Comparison of ENCODE assay signal across 16 cellular contexts in the genomic region with DNA sequence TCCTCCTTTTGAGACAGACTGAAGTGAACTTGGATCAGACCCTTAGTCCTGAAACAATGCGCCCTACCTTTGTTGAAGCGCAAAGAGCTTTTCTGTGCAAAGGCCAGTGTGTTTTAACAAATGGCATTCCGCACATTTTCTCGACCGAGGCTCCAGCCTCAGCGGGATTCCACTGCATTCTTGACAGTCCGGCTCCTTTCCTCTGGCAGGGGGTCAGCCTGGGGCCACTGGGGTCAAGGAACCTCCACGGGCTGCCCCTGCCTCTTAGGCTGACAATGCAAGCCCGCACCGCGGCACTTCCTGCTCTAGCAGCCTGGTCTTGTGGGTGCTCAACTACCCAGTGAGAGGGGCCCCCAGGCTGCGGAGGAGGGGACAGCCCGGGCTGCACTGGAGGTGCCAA. TPM values are rescaled to one million over a fixed set of nuclear protein-coding genes. Genes with fewer than 3 reads are reported as not detected.
A peak's percentile ranks its signal among the peaks of the same experiment; 100 is the strongest.
DNase-seq lines count a peak whose midpoint lies in the region; ATAC-seq and TF ChIP-seq lines count a peak whose summit lies in the region.
"Had no signal": no experiment of that assay in that cellular context is flagged by ENCODE, and none has a peak within 500 bp of the region (broad histone marks: within the 10 kb centered on the region; RNA-seq: fewer than 3 reads in every experiment).

No MANE protein-coding gene starts in this region.

- ATAC-seq in GM19463 (IDR thresholded peaks at IDR 0.05; ENCODE audit: unreplicated experiment) = no peak

- H3K27me3 Mint-ChIP-seq in progenitor cell of endocrine pancreas = no peaks in the 10 kb centered on the region
- H3K27me3 Mint-ChIP-seq: central memory CD8-positive, alpha-beta T cell had no signal

- peaks cover 22% of the 10 kb centered on the region for H3K4me1 Mint-ChIP-seq in progenitor cell of endocrine pancreas (ENCODE audit: low read depth)
- H3K4me1 Mint-ChIP-seq: central memory CD8-positive, alpha-beta T cell had no signal

- DNase-seq in H7 (peak; percentile 91), astrocyte of the hippocampus (ENCODE audit: low read depth, low spot score) (peak; percentile 84), islet precursor cell (peak; percentile 93), progenitor cell of endocrine pancreas (ENCODE audit: low spot score, unreplicated experiment) (peak; percentile 53), NCI-H345 treated with DMSO at 0.1 percent for 48 hours (lab: John Stamatoyannopoulos, UW; ENCODE audit: unreplicated experiment) (no peak)
- no peak for DNase-seq in effector memory CD4-positive, alpha-beta T cell
- no peak for DNase-seq in effector CD4-positive, alpha-beta T cell
- DNase-seq: activated naive CD4-positive, alpha-beta T cell treated with anti-CD3 and anti-CD28 coated beads, Interleukin-2, amount 50 U/mL, for 16 hours; NCI-H526 treated with DMSO at 0.1 percent for 48 hours had no signal

- H3K27ac Mint-ChIP-seq in progenitor cell of endocrine pancreas = peak overlapping the region; percentile 87

- TF ChIP-seq CTCF in progenitor cell of endocrine pancreas (IDR thresholded peaks at IDR 0.05; ENCODE audit: unreplicated experiment) = no peak

- H3K4me3 Mint-ChIP-seq in progenitor cell of endocrine pancreas (ENCODE audit: low read depth) = no peak overlapping the region
- H3K4me3 Mint-ChIP-seq: central memory CD8-positive, alpha-beta T cell had no signal

- no peaks in the 10 kb centered on the region for H3K36me3 Mint-ChIP-seq in progenitor cell of endocrine pancreas (ENCODE audit: insufficient read depth)

- no peaks in the 10 kb centered on the region for H3K9me3 ChIP-seq in effector memory CD4-positive, alpha-beta T cell (ENCODE audit: control insufficient read depth, low read length)
- H3K9me3 ChIP-seq: neutrophil had no signal

- no peak overlapping the region for H3K4me3 ChIP-seq in H7 (ENCODE audit: insufficient read depth, low read depth, low read length)
- H3K4me3 ChIP-seq in effector memory CD4-positive, alpha-beta T cell (ENCODE audit: insufficient read depth, low read depth, low read length, poor library complexity, severe bottlenecking) = no peak overlapping the region
- H3K4me3 ChIP-seq: lung, PC-9 had no signal

- H3K27ac ChIP-seq in effector memory CD4-positive, alpha-beta T cell (ENCODE audit: insufficient read depth, low read length, poor library complexity, severe bottlenecking) = no peak overlapping the region
- H3K27ac ChIP-seq: neutrophil, PC-9 had no signal

- no peaks in the 10 kb centered on the region for H3K4me1 ChIP-seq in effector memory CD4-positive, alpha-beta T cell (ENCODE audit: control insufficient read depth, insufficient read depth, low read length, poor library complexity, severe bottlenecking)

- no peaks in the 10 kb centered on the region for H3K27me3 ChIP-seq in H7 (ENCODE audit: control insufficient read depth, insufficient read depth, low read length)
- H3K27me3 ChIP-seq in effector memory CD4-positive, alpha-beta T cell (replicated peaks; ENCODE audit: control insufficient read depth, insufficient read depth, low read length, poor library complexity, severe bottlenecking) = no peaks in the 10 kb centered on the region
- H3K27me3 ChIP-seq: neutrophil had no signal

- no peaks in the 10 kb centered on the region for H3K36me3 ChIP-seq in H7 (replicated peaks; ENCODE audit: control insufficient read depth, insufficient read depth, low read length)
- no peaks in the 10 kb centered on the region for H3K36me3 ChIP-seq in effector memory CD4-positive, alpha-beta T cell (ENCODE audit: control insufficient read depth, insufficient read depth, low read length)
- H3K36me3 ChIP-seq: neutrophil had no signal

- no peaks in the 10 kb centered on the region for H3K9me3 Mint-ChIP-seq in progenitor cell of endocrine pancreas (ENCODE audit: low read depth)
- H3K9me3 Mint-ChIP-seq: central memory CD8-positive, alpha-beta T cell had no signal

RNA-seq across cellular contexts. Expression of a gene that starts 47.2 kb away (rescaled TPM):
- not detected in 2 replicates for total RNA-seq in H7 (2014; rRNA removed; shearing (Covaris generic))
- not detected in 2 replicates for total RNA-seq in progenitor cell of endocrine pancreas
- total RNA-seq: epithelial cell of proximal tubule, LHCN-M2, lung, PC-9 had no signal

Comparison
In these comparisons a context has a peak if more than half of its experiments do, and no peak if none do; other contexts are left out.
1. DNase-seq: peak in H7 (single experiment), astrocyte of the hippocampus (single experiment), islet precursor cell (single experiment) and progenitor cell of endocrine pancreas (single experiment); none in effector memory CD4-positive, alpha-beta T cell (0 of 3), effector CD4-positive, alpha-beta T cell (single experiment) and NCI-H345 treated with DMSO at 0.1 percent for 48 hours (single experiment).